In genomic region chr5:33657804-33658435, GRCh38 we compare ENCODE assay signal across 1 cellular context.
TF ChIP-seq lines count a peak whose summit lies in the region.

No MANE protein-coding gene starts in this region.

TF ChIP-seq in GM12878, 131 proteins besides CTCF, POLR2A, EP300 and RAD21 (continued from another document):
- TF ChIP-seq USF2 (IDR thresholded peaks at IDR 0.05; ENCODE audit: borderline replicate concordance, low read depth, low read length), result no peak
- TF ChIP-seq CHD2 (IDR thresholded peaks at IDR 0.05; ENCODE audit: borderline replicate concordance, low read depth, low read length), result no peak
- TF ChIP-seq STAT3 (IDR thresholded peaks at IDR 0.05; ENCODE audit: low read depth, low read length), result no peak
TF ChIP-seq in GM12878: peak in this region for 0.
